In genomic region chr6:108588586-108588985, GRCh38 we compare ENCODE assay signal across 1 cellular context.
TF ChIP-seq lines count a peak whose summit lies in the region.

No MANE protein-coding gene starts in this region.

TF ChIP-seq in WTC11, 78 proteins besides CTCF, POLR2A, EP300 and RAD21 (continued from another document):
- TF ChIP-seq, protein P1, sequence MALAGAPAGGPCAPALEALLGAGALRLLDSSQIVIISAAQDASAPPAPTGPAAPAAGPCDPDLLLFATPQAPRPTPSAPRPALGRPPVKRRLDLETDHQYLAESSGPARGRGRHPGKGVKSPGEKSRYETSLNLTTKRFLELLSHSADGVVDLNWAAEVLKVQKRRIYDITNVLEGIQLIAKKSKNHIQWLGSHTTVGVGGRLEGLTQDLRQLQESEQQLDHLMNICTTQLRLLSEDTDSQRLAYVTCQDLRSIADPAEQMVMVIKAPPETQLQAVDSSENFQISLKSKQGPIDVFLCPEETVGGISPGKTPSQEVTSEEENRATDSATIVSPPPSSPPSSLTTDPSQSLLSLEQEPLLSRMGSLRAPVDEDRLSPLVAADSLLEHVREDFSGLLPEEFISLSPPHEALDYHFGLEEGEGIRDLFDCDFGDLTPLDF (CRISPR knock-in tag; IDR thresholded peaks at IDR 0.05) = no peak
- TF ChIP-seq, protein P2, sequence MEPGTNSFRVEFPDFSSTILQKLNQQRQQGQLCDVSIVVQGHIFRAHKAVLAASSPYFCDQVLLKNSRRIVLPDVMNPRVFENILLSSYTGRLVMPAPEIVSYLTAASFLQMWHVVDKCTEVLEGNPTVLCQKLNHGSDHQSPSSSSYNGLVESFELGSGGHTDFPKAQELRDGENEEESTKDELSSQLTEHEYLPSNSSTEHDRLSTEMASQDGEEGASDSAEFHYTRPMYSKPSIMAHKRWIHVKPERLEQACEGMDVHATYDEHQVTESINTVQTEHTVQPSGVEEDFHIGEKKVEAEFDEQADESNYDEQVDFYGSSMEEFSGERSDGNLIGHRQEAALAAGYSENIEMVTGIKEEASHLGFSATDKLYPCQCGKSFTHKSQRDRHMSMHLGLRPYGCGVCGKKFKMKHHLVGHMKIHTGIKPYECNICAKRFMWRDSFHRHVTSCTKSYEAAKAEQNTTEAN (CRISPR knock-in tag; IDR thresholded peaks at IDR 0.05) = no peak
- no peak for TF ChIP-seq JAZF1 (CRISPR knock-in tag; IDR thresholded peaks at IDR 0.05)
TF ChIP-seq in WTC11: peak in this region for 0.
